21 cellular contexts compared by ENCODE assay signal in genomic region chr3:57003676-57004075, GRCh38. TPM values are rescaled to one million over a fixed set of nuclear protein-coding genes. Genes with fewer than 3 reads are reported as not detected.
"Had no signal": no experiment of that assay in that cellular context is flagged by ENCODE, and none has a peak within 500 bp of the region (broad histone marks: within the 10 kb centered on the region; RNA-seq: fewer than 3 reads in every experiment).

No MANE protein-coding gene starts in this region.

- H3K27me3 Mint-ChIP-seq: progenitor cell of endocrine pancreas had no signal

- H3K27me3 ChIP-seq: gastrocnemius medialis, left lung, right atrium auricular region, stomach, testis had no signal

- H3K36me3 ChIP-seq: gastrocnemius medialis, left lung, right atrium auricular region, stomach had no signal

- H3K36me3 Mint-ChIP-seq: T-cell had no signal

- H3K4me3 ChIP-seq: gastrocnemius medialis, left lung, right atrium auricular region, stomach, testis had no signal

- ATAC-seq: activated CD8-positive, alpha-beta T cell treated with anti-CD3 and anti-CD28 coated beads for 36 hours; activated T-helper 17 cell treated with anti-CD3 and anti-CD28 coated beads, Interleukin-2, amount 50 U/mL, for 72 hours; gastrocnemius medialis; left lung; SK-N-SH treated with all-trans-retinoic acid at 6 μM for 48 hours; T-cell had no signal

- H3K9me3 ChIP-seq: gastrocnemius medialis, left lung, right atrium auricular region, stomach, testis had no signal

- H3K27ac Mint-ChIP-seq: activated CD8-positive, alpha-beta T cell treated with anti-CD3 and anti-CD28 coated beads for 36 hours; activated T-helper 17 cell treated with anti-CD3 and anti-CD28 coated beads, Interleukin-2, amount 50 U/mL, for 72 hours; progenitor cell of endocrine pancreas; T-cell had no signal

- H3K27ac ChIP-seq: gastrocnemius medialis, left lung, right atrium auricular region, stomach, testis had no signal

- DNase-seq: activated CD4-positive, alpha-beta T cell treated with anti-CD3 and anti-CD28 coated beads for 48 hours; activated CD4-positive, CD25-positive, alpha-beta regulatory T cell; activated CD8-positive, alpha-beta T cell treated with anti-CD3 and anti-CD28 coated beads for 36 hours; activated naive CD4-positive, alpha-beta T cell treated with Interleukin-2 at 50 U/mL for 16 hours; activated T-cell treated with anti-CD3 and anti-CD28 coated beads, Interleukin-2, amount 50 U/mL, for 1 hour; gastrocnemius medialis; head of caudate nucleus; left lung; small intestine; stimulated activated CD4-positive, alpha-beta T cell treated with anti-CD3 and anti-CD28 coated beads, Interleukin-15, amount 100 ng/mL, for 24 hours; stimulated activated CD4-positive, alpha-beta T cell treated with anti-CD3 and anti-CD28 coated beads, Interleukin-2, amount 100 ng/mL, for 48 hours; stomach; T-cell; testis had no signal

- H3K4me3 Mint-ChIP-seq: activated CD8-positive, alpha-beta T cell treated with anti-CD3 and anti-CD28 coated beads for 36 hours; activated T-helper 17 cell treated with anti-CD3 and anti-CD28 coated beads, Interleukin-2, amount 50 U/mL, for 72 hours; T-cell had no signal

- H3K9me3 Mint-ChIP-seq: activated CD8-positive, alpha-beta T cell treated with anti-CD3 and anti-CD28 coated beads for 36 hours; activated T-helper 17 cell treated with anti-CD3 and anti-CD28 coated beads, Interleukin-2, amount 50 U/mL, for 72 hours; T-cell had no signal

RNA-seq across cellular contexts. Expression of gene SPATA12, which starts 56.8 kb away (rescaled TPM):
- total RNA-seq: activated CD8-positive, alpha-beta T cell treated with anti-CD3 and anti-CD28 coated beads for 36 hours; activated T-helper 17 cell treated with anti-CD3 and anti-CD28 coated beads, Interleukin-2, amount 50 U/mL, for 72 hours; gastrocnemius medialis; lung microvascular endothelial cell; omental fat pad; right atrium auricular region; stomach; T-cell; urinary bladder had no signal
